Comparison of ENCODE assay signal across 27 cellular contexts in genomic region chr3:54447427-54447826, GRCh38.
"Had no signal": no experiment of that assay in that cellular context is flagged by ENCODE, and none has a peak within 500 bp of the region (broad histone marks: within the 10 kb centered on the region; RNA-seq: fewer than 3 reads in every experiment).

No MANE protein-coding gene starts in this region.

- H3K27me3 ChIP-seq: gastrocnemius medialis, neural progenitor cell, testis, tibial artery, upper lobe of left lung had no signal

- H2AFZ ChIP-seq: neural progenitor cell, parathyroid adenoma had no signal

- H3K36me3 ChIP-seq: gastrocnemius medialis, neural progenitor cell, tibial artery, upper lobe of left lung had no signal

- FAIRE-seq: endothelial cell of umbilical vein, keratinocyte, urothelium cell line had no signal

- H3K9ac ChIP-seq: neural progenitor cell, parathyroid adenoma had no signal

- H3K27me3 Mint-ChIP-seq: memory B cell; natural killer cell treated with Interleukin-12 subunit alpha and Interleukin-12 subunit beta and Interleukin-15 and Interleukin-18, amount 100 ng/mL, for 72 hours; stimulated activated memory B cell treated with anti-CD40 and anti-IgM and Interleukin-4, amounts not matched to agents 10 μg/mL and 1 μg/mL and 100 μg/mL, for 72 hours had no signal

- H3K4me3 ChIP-seq: coronary artery, gastrocnemius medialis, lung, mucosa of descending colon, neural progenitor cell, testis, tibial artery, upper lobe of left lung had no signal

- ATAC-seq: gastrocnemius medialis; mucosa of descending colon; natural killer cell treated with Interleukin-12 subunit alpha and Interleukin-12 subunit beta and Interleukin-15 and Interleukin-18, amount 100 ng/mL, for 72 hours; sciatic nerve; stimulated activated naive CD8-positive, alpha-beta T cell treated with anti-CD3 and anti-CD28 coated beads, Interleukin-15, Interleukin-2, amounts not matched to agents 100 U/mL and 50 U/mL, for 24 hours had no signal

- H3K4me2 ChIP-seq: neural progenitor cell had no signal

- H3K4me1 ChIP-seq: testis, upper lobe of left lung had no signal

- H3K4me3 Mint-ChIP-seq: memory B cell; mesothelial cell of epicardium; naive B cell; natural killer cell treated with Interleukin-12 subunit alpha and Interleukin-12 subunit beta and Interleukin-15 and Interleukin-18, amount 100 ng/mL, for 72 hours; neural progenitor cell; stimulated activated memory B cell treated with anti-CD40 and anti-IgM and Interleukin-4, amounts not matched to agents 10 μg/mL and 1 μg/mL and 100 μg/mL, for 72 hours had no signal

- H3K27ac ChIP-seq: coronary artery, gastrocnemius medialis, neural progenitor cell, parathyroid adenoma, testis, tibial artery, upper lobe of left lung had no signal

- DNase-seq: dermis blood vessel endothelial cell; effector memory CD4-positive, alpha-beta T cell; foreskin fibroblast; gastrocnemius medialis; head of caudate nucleus; naive B cell; stimulated activated CD4-positive, alpha-beta T cell treated with anti-CD3 and anti-CD28 coated beads, Interleukin-2, amount 100 ng/mL, for 24 hours; stimulated activated CD4-positive, alpha-beta T cell treated with anti-CD3 and anti-CD28 coated beads, Interleukin-4, amount 100 ng/mL, for 24 hours; stimulated activated naive CD8-positive, alpha-beta T cell treated with anti-CD3 and anti-CD28 coated beads, Interleukin-15, Interleukin-2, amounts not matched to agents 100 U/mL and 50 U/mL, for 24 hours; substantia nigra; testis; tibial artery; upper lobe of left lung had no signal

- H3K9me3 ChIP-seq: gastrocnemius medialis, mucosa of descending colon, testis, tibial artery, upper lobe of left lung had no signal

- H3K36me3 Mint-ChIP-seq: memory B cell; mesothelial cell of epicardium; naive B cell; natural killer cell treated with Interleukin-12 subunit alpha and Interleukin-12 subunit beta and Interleukin-15 and Interleukin-18, amount 100 ng/mL, for 72 hours; neural progenitor cell; stimulated activated memory B cell treated with anti-CD40 and anti-IgM and Interleukin-4, amounts not matched to agents 10 μg/mL and 1 μg/mL and 100 μg/mL, for 72 hours had no signal

- H3K27ac Mint-ChIP-seq: memory B cell; mesothelial cell of epicardium; naive B cell; natural killer cell treated with Interleukin-12 subunit alpha and Interleukin-12 subunit beta and Interleukin-15 and Interleukin-18, amount 100 ng/mL, for 72 hours; neural progenitor cell; progenitor cell of endocrine pancreas; stimulated activated memory B cell treated with anti-CD40 and anti-IgM and Interleukin-4, amounts not matched to agents 10 μg/mL and 1 μg/mL and 100 μg/mL, for 72 hours had no signal

- H3K4me1 Mint-ChIP-seq: memory B cell; mesothelial cell of epicardium; naive B cell; stimulated activated memory B cell treated with anti-CD40 and anti-IgM and Interleukin-4, amounts not matched to agents 10 μg/mL and 1 μg/mL and 100 μg/mL, for 72 hours had no signal
